Comparison of ENCODE assay signal across 10 cellular contexts in the genomic region with DNA sequence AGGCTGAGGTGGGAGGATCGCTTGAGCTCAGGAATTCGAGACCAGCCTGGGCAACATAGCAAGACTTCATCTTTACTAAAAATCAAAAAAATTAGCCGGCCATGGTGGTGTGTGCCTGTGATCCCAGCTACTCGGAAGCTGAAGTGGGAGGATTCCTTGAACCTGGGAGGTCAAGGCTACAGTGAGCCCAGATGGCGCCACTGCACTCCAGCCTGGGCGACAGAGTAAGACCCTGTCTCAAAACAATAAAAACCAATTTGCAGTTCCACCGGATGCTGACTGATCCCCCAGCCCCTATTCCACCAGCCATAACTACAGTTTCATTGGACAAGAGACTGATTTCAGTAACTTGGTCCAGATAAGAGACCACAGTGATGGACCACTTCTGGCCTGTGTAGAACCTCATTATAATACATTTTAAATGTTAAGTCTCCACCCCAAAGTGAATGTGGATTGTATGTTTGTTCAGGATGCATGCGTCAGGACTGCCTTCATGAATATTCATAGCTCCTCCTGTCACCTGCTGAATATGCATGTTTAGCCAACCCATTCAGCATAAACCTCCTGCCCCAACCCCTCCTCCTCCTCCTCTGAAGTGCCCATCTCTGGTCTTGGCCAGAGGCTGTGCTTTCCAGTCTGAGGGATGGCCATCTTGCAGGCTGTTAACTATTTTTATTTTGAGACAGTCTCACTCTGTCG. TPM values are rescaled to one million over a fixed set of nuclear protein-coding genes. Genes with fewer than 3 reads are reported as not detected.
DNase-seq lines count a peak whose midpoint lies in the region; ATAC-seq and TF ChIP-seq lines count a peak whose summit lies in the region.
"Had no signal": no experiment of that assay in that cellular context is flagged by ENCODE, and none has a peak within 500 bp of the region (broad histone marks: within the 10 kb centered on the region; RNA-seq: fewer than 3 reads in every experiment).

No MANE protein-coding gene starts in this region.

- H4K20me1 ChIP-seq in OCI-LY3 (ENCODE audit: insufficient read depth, low read length): peaks cover 25% of the 10 kb centered on the region

- H3K4me1 ChIP-seq in OCI-LY3 (ENCODE audit: low read length) (peaks cover 41% of the 10 kb centered on the region), suprapubic skin (peaks cover 81% of the 10 kb centered on the region)

- no peaks in the 10 kb centered on the region for H3K9me3 Mint-ChIP-seq in activated T-cell treated with anti-CD3 and anti-CD28 coated beads, Interleukin-2, amount 50 U/mL, for 72 hours
- H3K9me3 Mint-ChIP-seq in central memory CD8-positive, alpha-beta T cell: no peaks in the 10 kb centered on the region

- WGBS in suprapubic skin: 72% methylated on average over 9 of the region's 9 CpGs

- peaks cover 67% of the 10 kb centered on the region for H3K4me1 Mint-ChIP-seq in activated T-cell treated with anti-CD3 and anti-CD28 coated beads, Interleukin-2, amount 50 U/mL, for 72 hours (ENCODE audit: low read depth)
- peaks cover 59% of the 10 kb centered on the region for H3K4me1 Mint-ChIP-seq in central memory CD8-positive, alpha-beta T cell

- H3K27ac ChIP-seq in OCI-LY3 (ENCODE audit: low read length) (peak overlapping the region; percentile 45; the same call in 1 of the 2 replicates), suprapubic skin (peak overlapping the region; percentile 5)

- H3K79me2 ChIP-seq in OCI-LY3 (ENCODE audit: low read length): peaks cover 95% of the 10 kb centered on the region

- H3K9ac ChIP-seq in OCI-LY3 (ENCODE audit: low read length): peak overlapping the region; percentile 100

- H3K9me3 ChIP-seq in OCI-LY3 (ENCODE audit: insufficient read depth, low read length) (no peaks in the 10 kb centered on the region), suprapubic skin (no peaks in the 10 kb centered on the region)

- TF ChIP-seq POLR2A in suprapubic skin (IDR thresholded peaks at IDR 0.05): no peak

- no peaks in the 10 kb centered on the region for H3K27me3 Mint-ChIP-seq in activated T-cell treated with anti-CD3 and anti-CD28 coated beads, Interleukin-2, amount 50 U/mL, for 72 hours (ENCODE audit: low read depth)
- H3K27me3 Mint-ChIP-seq in central memory CD8-positive, alpha-beta T cell: no peaks in the 10 kb centered on the region

- no peak overlapping the region for H2AFZ ChIP-seq in OCI-LY3 (ENCODE audit: low read depth, low read length)

- no peak for DNase-seq in activated T-cell treated with anti-CD3 and anti-CD28 coated beads, Interleukin-2, amount 50 U/mL, for 72 hours
- no peak for DNase-seq in activated T-cell treated with anti-CD3 and anti-CD28 coated beads, Interleukin-2, amount 50 U/mL, for 1 hour
- no peak for DNase-seq in central memory CD8-positive, alpha-beta T cell (ENCODE audit: low spot score in 2 of 2)
- no peak for DNase-seq in suprapubic skin (ENCODE audit: low spot score in 2 of 2)
- DNase-seq in cerebellar nuclear complex (lab: John Stamatoyannopoulos, UW): no peak
- DNase-seq in HPDE6-E6E7 (ENCODE audit: extremely low spot score): no peak
- no peak for DNase-seq in amniotic stem cell (lab: John Stamatoyannopoulos, UW)
- DNase-seq: DMS79 treated with DMSO at 0.1 percent for 48 hours, IMR-90 had no signal

- H3K36me3 Mint-ChIP-seq in activated T-cell treated with anti-CD3 and anti-CD28 coated beads, Interleukin-2, amount 50 U/mL, for 72 hours (ENCODE audit: insufficient read depth in 2 of 2): peaks cover 10 to 20% of the 10 kb centered on the region in 2 donors
- H3K36me3 Mint-ChIP-seq in central memory CD8-positive, alpha-beta T cell (ENCODE audit: insufficient read depth): peaks cover 21% of the 10 kb centered on the region

- no peaks in the 10 kb centered on the region for H3K27me3 ChIP-seq in OCI-LY3 (ENCODE audit: low read depth, low read length)
- H3K27me3 ChIP-seq in suprapubic skin: no peaks in the 10 kb centered on the region

- H3K4me3 Mint-ChIP-seq in activated T-cell treated with anti-CD3 and anti-CD28 coated beads, Interleukin-2, amount 50 U/mL, for 72 hours: peak overlapping the region; percentile 99
- peak overlapping the region; percentile 90 for H3K4me3 Mint-ChIP-seq in central memory CD8-positive, alpha-beta T cell

- H3K4me3 ChIP-seq in OCI-LY3 (ENCODE audit: low read length): peak overlapping the region; percentile 91
- H3K4me3 ChIP-seq in suprapubic skin: no peak overlapping the region

- H3K36me3 ChIP-seq in OCI-LY3 (replicated peaks; ENCODE audit: low read depth, low read length) (peaks cover 37% of the 10 kb centered on the region), suprapubic skin (peaks cover 15% of the 10 kb centered on the region)

- no peak for ATAC-seq in activated T-cell treated with anti-CD3 and anti-CD28 coated beads, Interleukin-2, amount 50 U/mL, for 72 hours (replicated peaks in 1 of 2)
- ATAC-seq in central memory CD8-positive, alpha-beta T cell (replicated peaks; ENCODE audit: extremely low read depth, poor library complexity, severe bottlenecking): no peak

- peak overlapping the region; percentile 65 for H3K27ac Mint-ChIP-seq in activated T-cell treated with anti-CD3 and anti-CD28 coated beads, Interleukin-2, amount 50 U/mL, for 72 hours
- no peak overlapping the region for H3K27ac Mint-ChIP-seq in central memory CD8-positive, alpha-beta T cell (ENCODE audit: low read depth)

- peak overlapping the region; percentile 79 for H3K4me2 ChIP-seq in OCI-LY3 (ENCODE audit: low read length)

- TF ChIP-seq CTCF in OCI-LY3 (IDR thresholded peaks at IDR 0.05; ENCODE audit: low read depth, low read length) (no peak), suprapubic skin (IDR thresholded peaks at IDR 0.05) (no peak)

- TF ChIP-seq EP300 in suprapubic skin (IDR thresholded peaks at IDR 0.05): no peak

RNA-seq across cellular contexts. Expression of gene SLBP, which starts 2.3 kb away (rescaled TPM):
- 10 to 100 TPM; 56.4 to 63.1 TPM for total RNA-seq in activated T-cell treated with anti-CD3 and anti-CD28 coated beads, Interleukin-2, amount 50 U/mL, for 72 hours
- 10 to 100 TPM; 36.9 to 59.1 (median 40.8) TPM for total RNA-seq in suprapubic skin

RNA-seq across cellular contexts. Expression of gene TMEM129, which starts 6.7 kb away (rescaled TPM):
- 10 to 100 TPM; 20.4 to 22.1 TPM for total RNA-seq in activated T-cell treated with anti-CD3 and anti-CD28 coated beads, Interleukin-2, amount 50 U/mL, for 72 hours
- 10 to 100 TPM; 50.4 to 77.2 (median 57.6) TPM for total RNA-seq in suprapubic skin

RNA-seq across cellular contexts. Expression of gene TACC3, which starts 6.9 kb away (rescaled TPM):
- 100 to 1,000 TPM; 172 to 206 TPM for total RNA-seq in activated T-cell treated with anti-CD3 and anti-CD28 coated beads, Interleukin-2, amount 50 U/mL, for 72 hours
- 10 to 100 TPM in 2 of 4 donors, 1 to 10 TPM in 2; 7.2 to 11.7 (median 8.8) TPM for total RNA-seq in suprapubic skin

RNA-seq across cellular contexts. Expression of gene FAM53A, which starts 30.3 kb away (rescaled TPM):
- total RNA-seq in activated T-cell treated with anti-CD3 and anti-CD28 coated beads, Interleukin-2, amount 50 U/mL, for 72 hours: 1 to 10 TPM; 1.4 to 4.0 TPM
- 1 to 10 TPM; 2.2 to 8.0 (median 4.9) TPM for total RNA-seq in suprapubic skin

Comparison
In these comparisons a context has a peak if more than half of its experiments do, and no peak if none do; other contexts are left out.
1. RNA of gene TACC3, which starts 6.9 kb away (total RNA-seq): 172 to 206 TPM in activated T-cell treated with anti-CD3 and anti-CD28 coated beads, Interleukin-2, amount 50 U/mL, for 72 hours; 7.2 to 11.7 TPM in suprapubic skin; every median in the first group is over 10 times any median in the second.